Comparison of ENCODE assay signal across 23 cellular contexts in genomic region chr20:45995213-45996097, GRCh38. TPM values are rescaled to one million over a fixed set of nuclear protein-coding genes. Genes with fewer than 3 reads are reported as not detected.
DNase-seq lines count a peak whose midpoint lies in the region; ATAC-seq and TF ChIP-seq lines count a peak whose summit lies in the region.
"Had no signal": no experiment of that assay in that cellular context is flagged by ENCODE, and none has a peak within 500 bp of the region (broad histone marks: within the 10 kb centered on the region; RNA-seq: fewer than 3 reads in every experiment).

No MANE protein-coding gene starts in this region.

- H3K4me3 Mint-ChIP-seq in dendritic cell treated with granulocyte-macrophage colony-stimulating factor and Interleukin-4, amounts not matched to agents 40 ng/mL and 50 ng/mL, for 4 days = no peak overlapping the region
- no peak overlapping the region for H3K4me3 Mint-ChIP-seq in progenitor cell of endocrine pancreas (ENCODE audit: low read depth)
- H3K4me3 Mint-ChIP-seq: neural progenitor cell, T-helper 17 cell, type B pancreatic cell had no signal

- peaks cover 57 to 99% (median 93%) of the 10 kb centered on the region in 10 experiments for H3K4me1 ChIP-seq in BLaER1 treated with 17β-estradiol and CSF1 and Interleukin-3, amounts not matched to agents 10 nM and 100 nM
- no peaks in the 10 kb centered on the region for H3K4me1 ChIP-seq in right cardiac atrium (ENCODE audit: control insufficient read depth, insufficient read depth, low read length)
- H3K4me1 ChIP-seq: neural progenitor cell had no signal

- no peaks in the 10 kb centered on the region for H4K20me1 ChIP-seq in BLaER1 treated with 17β-estradiol and CSF1 and Interleukin-3, amounts not matched to agents 10 nM and 100 nM

- peak overlapping the region; percentile 94 for H3K27ac ChIP-seq in 22Rv1
- H3K27ac ChIP-seq in BLaER1 treated with 17β-estradiol and CSF1 and Interleukin-3, amounts not matched to agents 10 nM and 100 nM = peak overlapping the region in 5 of 11 experiments; percentile 9 to 71 (median 28); a peak in 8 of 22 replicates
- H3K27ac ChIP-seq in right cardiac atrium (ENCODE audit: low read length) = no peak overlapping the region
- H3K27ac ChIP-seq: adrenal gland, heart right ventricle, neural progenitor cell, stomach had no signal

- peak overlapping the region; percentile 70 for H3K27ac Mint-ChIP-seq in dendritic cell treated with granulocyte-macrophage colony-stimulating factor and Interleukin-4, amounts not matched to agents 40 ng/mL and 50 ng/mL, for 4 days
- no peak overlapping the region for H3K27ac Mint-ChIP-seq in progenitor cell of endocrine pancreas
- H3K27ac Mint-ChIP-seq: neural progenitor cell, T-helper 17 cell, type B pancreatic cell had no signal

- intact Hi-C loops in dendritic cell treated with granulocyte-macrophage colony-stimulating factor and Interleukin-4, amounts not matched to agents 40 ng/mL and 50 ng/mL, for 4 days (cut with micrococcal nuclease) = no loop called here
- intact Hi-C loops in right cardiac atrium (cut with DNase I) = no loop called here

- H3K27me3 ChIP-seq in BLaER1 treated with 17β-estradiol and CSF1 and Interleukin-3, amounts not matched to agents 10 nM and 100 nM = peaks cover 0 to 13% (median 0%) of the 10 kb centered on the region in 11 experiments; a peak in 5 of 22 replicates
- H3K27me3 ChIP-seq in right cardiac atrium (ENCODE audit: control insufficient read depth, insufficient read depth) = no peaks in the 10 kb centered on the region
- H3K27me3 ChIP-seq: neural progenitor cell had no signal

- peak overlapping the region in 4 of 11 experiments; percentile 33 to 50 (median 48); a peak in 5 of 22 replicates for H3K9ac ChIP-seq in BLaER1 treated with 17β-estradiol and CSF1 and Interleukin-3, amounts not matched to agents 10 nM and 100 nM
- H3K9ac ChIP-seq: neural progenitor cell had no signal

- no peaks in the 10 kb centered on the region for H3K36me3 ChIP-seq in BLaER1 treated with 17β-estradiol and CSF1 and Interleukin-3, amounts not matched to agents 10 nM and 100 nM
- H3K36me3 ChIP-seq: adrenal gland, heart right ventricle, neural progenitor cell, stomach had no signal

- DNase-seq in NCI-H526 (lab: John Stamatoyannopoulos, UW) (peak; percentile 61 to 83), progenitor cell of endocrine pancreas (ENCODE audit: low spot score, unreplicated experiment) (no peak), iPS-NIHi11 (ENCODE audit: low spot score) (no peak), right cardiac atrium (no peak)
- DNase-seq in stimulated activated CD4-positive, alpha-beta T cell treated with anti-CD3 and anti-CD28 coated beads, Interleukin-2, amount 100 ng/mL, for 24 hours = no peak
- DNase-seq: activated CD4-positive, alpha-beta T cell treated with anti-CD3 and anti-CD28 coated beads, Interleukin-2, amount 50 U/mL, for 48 hours; activated gamma-delta T cell; activated T-cell treated with anti-CD3 and anti-CD28 coated beads for 4 hours; adrenal gland; HCEC 1CT; heart right ventricle; Kasumi-1; left ventricle myocardium superior; NCI-H446 treated with DMSO at 0.1 percent for 48 hours; SHP77; stomach; T-helper 17 cell had no signal

- no peaks in the 10 kb centered on the region for H3K9me3 ChIP-seq in BLaER1 treated with 17β-estradiol and CSF1 and Interleukin-3, amounts not matched to agents 10 nM and 100 nM (replicated peaks in 1 of 11)
- no peaks in the 10 kb centered on the region for H3K9me3 ChIP-seq in right cardiac atrium (ENCODE audit: control insufficient read depth, low read length)
- H3K9me3 ChIP-seq: adrenal gland, heart right ventricle, stomach had no signal

- H3K4me2 ChIP-seq in BLaER1 treated with 17β-estradiol and CSF1 and Interleukin-3, amounts not matched to agents 10 nM and 100 nM = peak overlapping the region; percentile 7 to 97 (median 73); a peak in 20 of 22 replicates
- H3K4me2 ChIP-seq: neural progenitor cell had no signal

- no peaks in the 10 kb centered on the region for H3K36me3 Mint-ChIP-seq in dendritic cell treated with granulocyte-macrophage colony-stimulating factor and Interleukin-4, amounts not matched to agents 40 ng/mL and 50 ng/mL, for 4 days (ENCODE audit: low read depth)
- no peaks in the 10 kb centered on the region for H3K36me3 Mint-ChIP-seq in progenitor cell of endocrine pancreas (ENCODE audit: insufficient read depth)
- H3K36me3 Mint-ChIP-seq: neural progenitor cell, type B pancreatic cell had no signal

- 63% methylated on average over 11 of the region's 11 CpGs for WGBS in right cardiac atrium

- peaks cover 20% of the 10 kb centered on the region for H3K27me3 Mint-ChIP-seq in dendritic cell treated with granulocyte-macrophage colony-stimulating factor and Interleukin-4, amounts not matched to agents 40 ng/mL and 50 ng/mL, for 4 days
- H3K27me3 Mint-ChIP-seq in progenitor cell of endocrine pancreas = peaks cover 26% of the 10 kb centered on the region

- TF ChIP-seq CTCF in 22Rv1 (IDR thresholded peaks at IDR 0.05) (no peak), progenitor cell of endocrine pancreas (IDR thresholded peaks at IDR 0.05; ENCODE audit: unreplicated experiment) (no peak)

- peaks cover 72% of the 10 kb centered on the region for H3K4me1 Mint-ChIP-seq in dendritic cell treated with granulocyte-macrophage colony-stimulating factor and Interleukin-4, amounts not matched to agents 40 ng/mL and 50 ng/mL, for 4 days (ENCODE audit: low read depth)
- H3K4me1 Mint-ChIP-seq in progenitor cell of endocrine pancreas (ENCODE audit: low read depth) = peaks cover 2% of the 10 kb centered on the region

- H3K4me3 ChIP-seq in BLaER1 treated with 17β-estradiol and CSF1 and Interleukin-3, amounts not matched to agents 10 nM and 100 nM = no peak overlapping the region
- no peak overlapping the region for H3K4me3 ChIP-seq in right cardiac atrium (ENCODE audit: low read length)
- H3K4me3 ChIP-seq: adrenal gland, heart right ventricle, neural progenitor cell, stomach had no signal

- ATAC-seq in right cardiac atrium = no peak
- ATAC-seq: heart right ventricle, left ventricle myocardium superior, T-helper 17 cell had no signal

- no peaks in the 10 kb centered on the region for H3K9me3 Mint-ChIP-seq in dendritic cell treated with granulocyte-macrophage colony-stimulating factor and Interleukin-4, amounts not matched to agents 40 ng/mL and 50 ng/mL, for 4 days
- H3K9me3 Mint-ChIP-seq in progenitor cell of endocrine pancreas (ENCODE audit: low read depth) = no peaks in the 10 kb centered on the region
- H3K9me3 Mint-ChIP-seq: neural progenitor cell, type B pancreatic cell had no signal

RNA-seq across cellular contexts. Expression of gene MMP9, which starts 13.3 kb away (rescaled TPM):
- total RNA-seq in progenitor cell of endocrine pancreas (not detected in 2 replicates), right cardiac atrium (under 1 TPM; 0.17 to 0.81 (median 0.27) TPM)
- polyA plus RNA-seq in right cardiac atrium = 0.16 TPM
- total RNA-seq: pulmonary artery endothelial cell had no signal

RNA-seq across cellular contexts. Expression of gene ZNF335, which starts 23.5 kb away (rescaled TPM):
- total RNA-seq in progenitor cell of endocrine pancreas = 27.4 and 28.5 TPM in 2 replicates
- total RNA-seq in right cardiac atrium = 10 to 100 TPM in 1 of 4 donors, 1 to 10 TPM in 3; 8.2 to 10.1 (median 8.6) TPM
- polyA plus RNA-seq in right cardiac atrium = 6.4 TPM

RNA-seq across cellular contexts. Expression of gene SLC12A5, which starts 33.6 kb away (rescaled TPM):
- total RNA-seq in progenitor cell of endocrine pancreas = 8.5 and 8.8 TPM in 2 replicates
- 1 to 10 TPM; 1.1 to 4.7 (median 2.6) TPM for total RNA-seq in right cardiac atrium
- 6.6 TPM for polyA plus RNA-seq in right cardiac atrium
- total RNA-seq: T-helper 17 cell had no signal

Comparison
In these comparisons a context has a peak if more than half of its experiments do, and no peak if none do; other contexts are left out.
1. DNase-seq: peak in NCI-H526 (2 of 2); none in stimulated activated CD4-positive, alpha-beta T cell treated with anti-CD3 and anti-CD28 coated beads, Interleukin-2, amount 100 ng/mL, for 24 hours (0 of 2), progenitor cell of endocrine pancreas (single experiment), iPS-NIHi11 (single experiment) and right cardiac atrium (0 of 3).